1 cellular context compared by ENCODE assay signal in the genomic region with DNA sequence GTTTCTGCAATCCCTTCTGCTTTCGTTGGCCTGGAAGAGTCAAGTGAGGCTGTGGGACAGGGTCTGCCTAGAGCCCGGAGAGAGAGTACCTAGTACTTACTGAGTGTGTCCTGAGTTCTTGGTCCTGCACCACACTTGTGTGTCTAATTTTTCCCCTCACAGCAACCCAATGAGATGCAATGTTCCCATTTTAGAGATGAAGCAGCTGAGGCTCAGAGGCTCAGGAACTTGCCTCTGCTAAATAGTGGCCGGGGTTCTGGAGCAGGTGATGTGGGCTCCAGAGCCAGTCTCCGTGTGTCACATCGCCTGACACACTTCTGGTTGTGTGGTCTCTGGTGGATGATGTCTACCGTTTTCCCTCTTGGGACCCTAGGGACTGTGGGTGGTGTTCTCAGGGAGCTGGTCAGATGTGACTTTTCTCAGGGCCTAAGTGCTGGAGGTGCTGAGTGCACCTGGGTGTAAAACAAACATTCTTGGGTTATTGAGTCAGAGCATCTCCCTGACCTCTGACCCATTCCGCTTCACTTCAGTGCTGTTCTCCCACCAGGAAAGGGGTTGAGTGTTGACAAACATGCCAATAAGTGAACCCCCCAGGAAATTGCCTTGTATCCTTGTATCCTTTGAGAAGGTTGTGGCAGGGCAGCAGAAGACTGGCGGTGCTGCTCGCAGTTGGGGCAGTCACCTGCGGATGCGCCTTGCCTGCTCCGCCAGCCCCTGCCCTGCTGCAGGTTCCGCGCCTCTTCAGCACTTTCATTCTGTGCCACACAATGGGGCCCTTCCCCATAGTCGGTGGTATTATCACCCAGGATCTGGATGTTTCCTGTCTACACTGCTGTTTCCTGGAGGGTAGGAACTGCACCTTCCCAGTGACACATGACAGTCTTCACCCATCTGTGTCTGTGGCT.
TF ChIP-seq lines count a peak whose summit lies in the region.

No MANE protein-coding gene starts in this region.

TF ChIP-seq in IMR-90, 13 proteins besides CTCF, POLR2A, EP300 and RAD21 (continued from another document):
- no peak for TF ChIP-seq RFX5 (IDR thresholded peaks at IDR 0.05; ENCODE audit: low read depth, low read length)
- no peak for TF ChIP-seq BHLHE40 (IDR thresholded peaks at IDR 0.05; ENCODE audit: low read depth, low read length)
- no peak for TF ChIP-seq NFE2L2 (IDR thresholded peaks at IDR 0.05; ENCODE audit: low read depth, low read length)
- TF ChIP-seq MXI1 (IDR thresholded peaks at IDR 0.05; ENCODE audit: borderline replicate concordance, low read depth, low read length) = no peak
- TF ChIP-seq, protein P1, sequence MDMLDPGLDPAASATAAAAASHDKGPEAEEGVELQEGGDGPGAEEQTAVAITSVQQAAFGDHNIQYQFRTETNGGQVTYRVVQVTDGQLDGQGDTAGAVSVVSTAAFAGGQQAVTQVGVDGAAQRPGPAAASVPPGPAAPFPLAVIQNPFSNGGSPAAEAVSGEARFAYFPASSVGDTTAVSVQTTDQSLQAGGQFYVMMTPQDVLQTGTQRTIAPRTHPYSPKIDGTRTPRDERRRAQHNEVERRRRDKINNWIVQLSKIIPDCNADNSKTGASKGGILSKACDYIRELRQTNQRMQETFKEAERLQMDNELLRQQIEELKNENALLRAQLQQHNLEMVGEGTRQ (IDR thresholded peaks at IDR 0.05; ENCODE audit: low read depth, low read length) = no peak
- TF ChIP-seq MAZ (IDR thresholded peaks at IDR 0.05; ENCODE audit: borderline replicate concordance, low read depth, low read length) = no peak
- no peak for TF ChIP-seq FOS (IDR thresholded peaks at IDR 0.05; ENCODE audit: low read depth, low read length)
- no peak for TF ChIP-seq SMC3 (IDR thresholded peaks at IDR 0.05; ENCODE audit: low read depth, low read length)
- no peak for TF ChIP-seq CHD1 (IDR thresholded peaks at IDR 0.05; ENCODE audit: low read depth, low read length)
- TF ChIP-seq CEBPB (IDR thresholded peaks at IDR 0.05; ENCODE audit: low read depth, low read length) = no peak
- TF ChIP-seq, protein P2, sequence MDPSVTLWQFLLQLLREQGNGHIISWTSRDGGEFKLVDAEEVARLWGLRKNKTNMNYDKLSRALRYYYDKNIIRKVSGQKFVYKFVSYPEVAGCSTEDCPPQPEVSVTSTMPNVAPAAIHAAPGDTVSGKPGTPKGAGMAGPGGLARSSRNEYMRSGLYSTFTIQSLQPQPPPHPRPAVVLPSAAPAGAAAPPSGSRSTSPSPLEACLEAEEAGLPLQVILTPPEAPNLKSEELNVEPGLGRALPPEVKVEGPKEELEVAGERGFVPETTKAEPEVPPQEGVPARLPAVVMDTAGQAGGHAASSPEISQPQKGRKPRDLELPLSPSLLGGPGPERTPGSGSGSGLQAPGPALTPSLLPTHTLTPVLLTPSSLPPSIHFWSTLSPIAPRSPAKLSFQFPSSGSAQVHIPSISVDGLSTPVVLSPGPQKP (IDR thresholded peaks at IDR 0.05; ENCODE audit: borderline replicate concordance, low read depth, low read length) = no peak
- no peak for TF ChIP-seq MAFK (IDR thresholded peaks at IDR 0.05; ENCODE audit: low read depth, low read length)
TF ChIP-seq in IMR-90: peak in this region for 0.
